7 cellular contexts compared by ENCODE assay signal in genomic region chr1:144977856-144978255, GRCh38.
DNase-seq lines count a peak whose midpoint lies in the region; ATAC-seq, FAIRE-seq and TF ChIP-seq lines count a peak whose summit lies in the region.
"Not testable (repeated sequence)": the region's sequence is repeated elsewhere in the genome, so short reads cannot be mapped to it uniquely, and the experiment has no call there.

No MANE protein-coding gene starts in this region.

- in situ Hi-C loops in IMR-90 (cut with MboI; ENCODE audit: low sequenced_read_pairs); Panc1 (cut with HindIII; ENCODE audit: low pct_unique_long_range_greater_than_20kb, low sequenced_read_pairs): not testable (repeated sequence)

- POLR2A ChIA-PET in IMR-90 (lab: Charles Lee; ENCODE audit: unreplicated experiment); Panc1 (lab: Charles Lee): not testable (repeated sequence)

- not testable (repeated sequence) for TF ChIP-seq CTCF in IMR-90 (conservative IDR thresholded peaks at IDR 0.05; ENCODE audit: low read depth, low read length); Panc1 (IDR thresholded peaks at IDR 0.05); foreskin keratinocyte (conservative IDR thresholded peaks at IDR 0.05); lung (IDR thresholded peaks at IDR 0.05; ENCODE audit: control extremely low read depth, extremely low read depth)

- H3K27me3 ChIP-seq in IMR-90 (ENCODE audit: control insufficient read depth, insufficient read depth, low read length); Panc1 (ENCODE audit: control insufficient read depth, insufficient read depth, low read length); foreskin keratinocyte; lung (ENCODE audit: control insufficient read depth, insufficient read depth): not testable (repeated sequence)

- not testable (repeated sequence) for H3K56ac ChIP-seq in IMR-90 (ENCODE audit: extremely low read depth, insufficient read depth, low read length)

- H2BK15ac ChIP-seq in IMR-90 (ENCODE audit: low read depth, low read length): not testable (repeated sequence)

- not testable (repeated sequence) for H3K9me3 ChIP-seq in IMR-90 (ENCODE audit: control insufficient read depth, insufficient read depth, low read length); Panc1 (ENCODE audit: control insufficient read depth, insufficient read depth, low read depth, low read length); lung (ENCODE audit: control insufficient read depth in 2 of 2, insufficient read depth in 1 of 2, low read length in 1 of 2)

- not testable (repeated sequence) for BruUV-seq in IMR-90 (replicated peaks; lab: Mats Ljungman, UMichigan); Panc1 (replicated peaks; lab: Mats Ljungman, UMichigan)

- not testable (repeated sequence) for H2AK5ac ChIP-seq in IMR-90 (ENCODE audit: low read depth, low read length)

- H3K14ac ChIP-seq in IMR-90 (replicated peaks; ENCODE audit: low read depth, low read length): not testable (repeated sequence)

- not testable (repeated sequence) for H3K9ac ChIP-seq in IMR-90 (ENCODE audit: low read depth, low read length)

- WGBS in IMR-90 (ENCODE audit: extremely low coverage in 2 of 2, insufficient read length in 1 of 2), 2 experiments: no CpG with 5 or more reads among the region's 2 CpGs
- no CpG with 5 or more reads among the region's 2 CpGs for WGBS in lung, 2 donors

- not testable (repeated sequence) for H3K27ac ChIP-seq in IMR-90 (ENCODE audit: insufficient read depth, low read length); Panc1 (ENCODE audit: low read length); foreskin keratinocyte; lung (ENCODE audit: low read depth in 1 of 2, low read length in 1 of 2)

- H3K23ac ChIP-seq in IMR-90 (ENCODE audit: low read depth, low read length): not testable (repeated sequence)

- not testable (repeated sequence) for DNase-seq in H54 (ENCODE audit: insufficient read length, low spot score); IMR-90; Panc1 (ENCODE audit: low read depth, low spot score); foreskin keratinocyte; lung (ENCODE audit: low spot score); urothelium cell line (ENCODE audit: low spot score)

- not testable (repeated sequence) for TF ChIP-seq RAD21 in IMR-90 (IDR thresholded peaks at IDR 0.05; ENCODE audit: low read length)

- H3K79me1 ChIP-seq in IMR-90 (ENCODE audit: low read depth in 1 of 2, low read length in 2 of 2): not testable (repeated sequence)

- CTCF ChIA-PET in IMR-90 (lab: Yijun Ruan, JAX); Panc1 (lab: Charles Lee): not testable (repeated sequence)

- H3K4me2 ChIP-seq in IMR-90 (ENCODE audit: low read depth, low read length): not testable (repeated sequence)

- intact Hi-C loops in IMR-90 (cut with micrococcal nuclease); Panc1 (cut with micrococcal nuclease; ENCODE audit: unreplicated experiment): not testable (repeated sequence)

- H2BK5ac ChIP-seq in IMR-90 (ENCODE audit: low read depth, low read length, poor library complexity, severe bottlenecking): not testable (repeated sequence)

- ATAC-seq in IMR-90 (ENCODE audit: low read depth) (peak; percentile 74), Panc1 (peak; percentile 90), SK-N-SH treated with all-trans-retinoic acid at 6 μM for 48 hours (peak; percentile 54; the same call in 2 of the 3 replicates), foreskin keratinocyte (peak; percentile 84), lung (ENCODE audit: insufficient read depth, low FRiP score) (peak; percentile 53)

- not testable (repeated sequence) for H4K5ac ChIP-seq in IMR-90 (ENCODE audit: low read depth, low read length)

- not testable (repeated sequence) for H2AFZ ChIP-seq in IMR-90 (replicated peaks; ENCODE audit: low read length, poor library complexity)

- H2BK20ac ChIP-seq in IMR-90 (ENCODE audit: low read depth, low read length): not testable (repeated sequence)

- not testable (repeated sequence) for H3K4ac ChIP-seq in IMR-90 (ENCODE audit: low read depth, low read length)

- not testable (repeated sequence) for H3K4me1 ChIP-seq in IMR-90 (ENCODE audit: control insufficient read depth, insufficient read depth, low read length); Panc1 (ENCODE audit: control insufficient read depth, insufficient read depth, low read length); foreskin keratinocyte; lung (ENCODE audit: control insufficient read depth in 2 of 2, insufficient read depth in 2 of 2, low read length in 2 of 2)

- H3K36me3 ChIP-seq in IMR-90 (ENCODE audit: control insufficient read depth, insufficient read depth, low read length); Panc1 (ENCODE audit: control insufficient read depth, insufficient read depth, low read length); lung (ENCODE audit: control insufficient read depth in 2 of 2, insufficient read depth in 2 of 2, low read length in 2 of 2): not testable (repeated sequence)

- H3K18ac ChIP-seq in IMR-90 (ENCODE audit: low read depth, low read length): not testable (repeated sequence)

- FAIRE-seq in H54 (lab: Jason Lieb, UNC): peak; percentile 62
- peak; percentile 40 for FAIRE-seq in urothelium cell line (lab: Jason Lieb, UNC)

- not testable (repeated sequence) for H2AK9ac ChIP-seq in IMR-90 (replicated peaks; ENCODE audit: low read depth, low read length, poor library complexity)

- H4K91ac ChIP-seq in IMR-90 (ENCODE audit: insufficient read depth, low read depth, low read length): not testable (repeated sequence)

- H3K9me1 ChIP-seq in IMR-90 (ENCODE audit: insufficient read depth, low read length): not testable (repeated sequence)

- not testable (repeated sequence) for H4K8ac ChIP-seq in IMR-90 (ENCODE audit: low read depth in 2 of 2, low read length in 2 of 2)

- TF ChIP-seq POLR2A in H54 (IDR thresholded peaks at IDR 0.05; ENCODE audit: low read depth, low read length); IMR-90 (IDR thresholded peaks at IDR 0.05; ENCODE audit: low read depth, low read length): not testable (repeated sequence)

- H4K20me1 ChIP-seq in IMR-90 (ENCODE audit: insufficient read depth, low read length): not testable (repeated sequence)

- not testable (repeated sequence) for H2BK120ac ChIP-seq in IMR-90 (ENCODE audit: low read depth, low read length)

- not testable (repeated sequence) for H3K4me3 ChIP-seq in IMR-90 (ENCODE audit: insufficient read depth, low read depth, low read length); Panc1 (ENCODE audit: low read depth in 2 of 2, low read length in 2 of 2); lung

- dilution Hi-C loops in IMR-90 (cut with HindIII; ENCODE audit: low sequenced_read_pairs, unreplicated experiment): not testable (repeated sequence)
